In genomic region chr12:131362290-131363211, GRCh38 we compare ENCODE assay signal across 1 cellular context.
A peak's percentile ranks its signal among the peaks of the same experiment; 100 is the strongest.
TF ChIP-seq lines count a peak whose summit lies in the region.

No MANE protein-coding gene starts in this region.

TF ChIP-seq in K562, 482 proteins besides CTCF, POLR2A, EP300 and RAD21 (continued from another document and continues in another):
- TF ChIP-seq, protein P1, sequence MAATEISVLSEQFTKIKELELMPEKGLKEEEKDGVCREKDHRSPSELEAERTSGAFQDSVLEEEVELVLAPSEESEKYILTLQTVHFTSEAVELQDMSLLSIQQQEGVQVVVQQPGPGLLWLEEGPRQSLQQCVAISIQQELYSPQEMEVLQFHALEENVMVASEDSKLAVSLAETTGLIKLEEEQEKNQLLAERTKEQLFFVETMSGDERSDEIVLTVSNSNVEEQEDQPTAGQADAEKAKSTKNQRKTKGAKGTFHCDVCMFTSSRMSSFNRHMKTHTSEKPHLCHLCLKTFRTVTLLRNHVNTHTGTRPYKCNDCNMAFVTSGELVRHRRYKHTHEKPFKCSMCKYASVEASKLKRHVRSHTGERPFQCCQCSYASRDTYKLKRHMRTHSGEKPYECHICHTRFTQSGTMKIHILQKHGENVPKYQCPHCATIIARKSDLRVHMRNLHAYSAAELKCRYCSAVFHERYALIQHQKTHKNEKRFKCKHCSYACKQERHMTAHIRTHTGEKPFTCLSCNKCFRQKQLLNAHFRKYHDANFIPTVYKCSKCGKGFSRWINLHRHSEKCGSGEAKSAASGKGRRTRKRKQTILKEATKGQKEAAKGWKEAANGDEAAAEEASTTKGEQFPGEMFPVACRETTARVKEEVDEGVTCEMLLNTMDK (IDR thresholded peaks at IDR 0.05; ENCODE audit: borderline replicate concordance, insufficient read depth, low read depth, low read length, poor library complexity, severe bottlenecking): no peak
- TF ChIP-seq, protein P2, sequence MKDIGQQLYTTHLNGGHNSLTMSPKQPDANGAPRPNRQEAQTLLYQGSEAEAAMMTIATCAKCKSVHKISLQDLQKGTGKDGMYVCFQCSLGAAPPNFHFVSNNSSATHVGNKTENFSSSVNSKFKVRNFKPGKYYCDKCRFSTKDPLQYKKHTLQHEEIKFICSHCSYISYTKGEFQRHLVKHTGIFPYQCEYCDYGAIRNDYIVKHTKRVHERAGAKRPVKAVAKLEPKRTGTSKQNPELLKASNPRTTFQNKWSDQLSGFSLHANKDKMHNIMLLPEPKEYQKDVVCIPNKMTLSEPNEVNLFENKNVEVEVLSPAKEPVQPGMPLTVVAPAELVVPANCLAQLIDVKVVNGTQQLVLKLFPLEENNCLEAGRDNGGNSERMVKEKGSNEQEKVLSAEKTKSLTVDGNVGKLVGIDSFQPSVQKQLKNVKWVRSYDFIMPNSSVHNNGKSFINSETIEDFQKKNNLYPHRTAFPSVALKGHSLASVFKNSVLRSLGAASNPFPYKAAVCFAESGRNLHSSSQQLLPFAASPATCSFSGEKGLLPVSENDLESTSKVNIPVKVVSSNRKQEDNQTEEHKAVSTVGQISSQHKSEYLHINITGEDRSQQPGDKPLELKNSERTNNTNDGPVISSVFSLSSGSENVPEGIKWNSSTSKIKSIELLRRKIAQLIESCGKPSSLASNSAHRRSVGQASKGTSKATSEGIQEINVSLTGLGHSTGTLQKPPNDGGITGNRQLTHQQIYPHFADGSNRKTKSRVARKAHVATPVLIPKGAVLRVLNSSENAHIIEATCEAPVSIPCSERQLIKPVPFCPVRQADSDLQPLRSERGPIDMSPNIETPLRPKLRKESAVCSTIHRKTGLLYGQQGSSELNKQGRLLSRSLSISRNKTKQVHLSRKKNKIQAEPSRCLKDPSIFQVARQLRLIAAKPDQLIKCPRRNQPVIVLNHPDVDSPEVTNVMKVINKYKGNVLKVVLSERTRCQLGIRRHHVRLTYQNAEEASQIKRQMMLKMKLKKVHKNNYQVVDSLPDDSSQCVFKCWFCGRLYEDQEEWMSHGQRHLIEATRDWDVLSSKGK (CRISPR knock-in tag; IDR thresholded peaks at IDR 0.05): peak; percentile 91; the same call in 1 of the 2 replicates
- TF ChIP-seq CAMTA2 (CRISPR knock-in tag; conservative IDR thresholded peaks at IDR 0.05) (peak; percentile 72; the same call in 1 of the 2 replicates), CREB3 (tag; conservative IDR thresholded peaks at IDR 0.05; ENCODE audit: low read depth) (peak; percentile 99), KLF1 (tag; IDR thresholded peaks at IDR 0.05) (peak; percentile 70), ZNF395 (CRISPR knock-in tag; IDR thresholded peaks at IDR 0.05) (peak; percentile 100), MAFK (IDR thresholded peaks at IDR 0.05; ENCODE audit: low read length) (no peak), ZNF592 (IDR thresholded peaks at IDR 0.05) (peak; percentile 100), EHMT2 (IDR thresholded peaks at IDR 0.05) (no peak), JUN (IDR thresholded peaks at IDR 0.05; ENCODE audit: borderline replicate concordance, low read depth, low read length) (no peak), JUN (CRISPR knock-in tag; IDR thresholded peaks at IDR 0.05; ENCODE audit: borderline replicate concordance) (no peak), ZNF561 (CRISPR knock-in tag; conservative IDR thresholded peaks at IDR 0.05) (peak; percentile 98), SNIP1 (IDR thresholded peaks at IDR 0.05; ENCODE audit: low read depth) (no peak), RBBP5 (IDR thresholded peaks at IDR 0.05; ENCODE audit: borderline replicate concordance, insufficient read depth, low read length, poor library complexity, severe bottlenecking) (no peak), ARNT (IDR thresholded peaks at IDR 0.05) (no peak)
- TF ChIP-seq, protein P3, sequence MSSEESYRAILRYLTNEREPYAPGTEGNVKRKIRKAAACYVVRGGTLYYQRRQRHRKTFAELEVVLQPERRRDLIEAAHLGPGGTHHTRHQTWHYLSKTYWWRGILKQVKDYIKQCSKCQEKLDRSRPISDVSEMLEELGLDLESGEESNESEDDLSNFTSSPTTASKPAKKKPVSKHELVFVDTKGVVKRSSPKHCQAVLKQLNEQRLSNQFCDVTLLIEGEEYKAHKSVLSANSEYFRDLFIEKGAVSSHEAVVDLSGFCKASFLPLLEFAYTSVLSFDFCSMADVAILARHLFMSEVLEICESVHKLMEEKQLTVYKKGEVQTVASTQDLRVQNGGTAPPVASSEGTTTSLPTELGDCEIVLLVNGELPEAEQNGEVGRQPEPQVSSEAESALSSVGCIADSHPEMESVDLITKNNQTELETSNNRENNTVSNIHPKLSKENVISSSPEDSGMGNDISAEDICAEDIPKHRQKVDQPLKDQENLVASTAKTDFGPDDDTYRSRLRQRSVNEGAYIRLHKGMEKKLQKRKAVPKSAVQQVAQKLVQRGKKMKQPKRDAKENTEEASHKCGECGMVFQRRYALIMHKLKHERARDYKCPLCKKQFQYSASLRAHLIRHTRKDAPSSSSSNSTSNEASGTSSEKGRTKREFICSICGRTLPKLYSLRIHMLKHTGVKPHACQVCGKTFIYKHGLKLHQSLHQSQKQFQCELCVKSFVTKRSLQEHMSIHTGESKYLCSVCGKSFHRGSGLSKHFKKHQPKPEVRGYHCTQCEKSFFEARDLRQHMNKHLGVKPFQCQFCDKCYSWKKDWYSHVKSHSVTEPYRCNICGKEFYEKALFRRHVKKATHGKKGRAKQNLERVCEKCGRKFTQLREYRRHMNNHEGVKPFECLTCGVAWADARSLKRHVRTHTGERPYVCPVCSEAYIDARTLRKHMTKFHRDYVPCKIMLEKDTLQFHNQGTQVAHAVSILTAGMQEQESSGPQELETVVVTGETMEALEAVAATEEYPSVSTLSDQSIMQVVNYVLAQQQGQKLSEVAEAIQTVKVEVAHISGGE (CRISPR knock-in tag; IDR thresholded peaks at IDR 0.05): peak in 1 of 3 experiments; percentile 91; a peak in 2 of 6 replicates
- TF ChIP-seq, protein P4, sequence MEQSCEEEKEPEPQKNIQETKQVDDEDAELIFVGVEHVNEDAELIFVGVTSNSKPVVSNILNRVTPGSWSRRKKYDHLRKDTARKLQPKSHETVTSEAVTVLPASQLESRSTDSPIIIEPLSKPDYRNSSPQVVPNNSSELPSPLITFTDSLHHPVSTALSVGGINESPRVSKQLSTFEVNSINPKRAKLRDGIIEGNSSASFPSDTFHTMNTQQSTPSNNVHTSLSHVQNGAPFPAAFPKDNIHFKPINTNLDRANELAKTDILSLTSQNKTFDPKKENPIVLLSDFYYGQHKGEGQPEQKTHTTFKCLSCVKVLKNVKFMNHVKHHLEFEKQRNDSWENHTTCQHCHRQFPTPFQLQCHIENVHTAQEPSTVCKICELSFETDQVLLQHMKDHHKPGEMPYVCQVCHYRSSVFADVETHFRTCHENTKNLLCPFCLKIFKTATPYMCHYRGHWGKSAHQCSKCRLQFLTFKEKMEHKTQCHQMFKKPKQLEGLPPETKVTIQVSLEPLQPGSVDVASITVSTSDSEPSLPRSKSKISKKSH (CRISPR knock-in tag; IDR thresholded peaks at IDR 0.05): peak; percentile 93; the same call in 1 of the 2 replicates
- TF ChIP-seq, protein P5, sequence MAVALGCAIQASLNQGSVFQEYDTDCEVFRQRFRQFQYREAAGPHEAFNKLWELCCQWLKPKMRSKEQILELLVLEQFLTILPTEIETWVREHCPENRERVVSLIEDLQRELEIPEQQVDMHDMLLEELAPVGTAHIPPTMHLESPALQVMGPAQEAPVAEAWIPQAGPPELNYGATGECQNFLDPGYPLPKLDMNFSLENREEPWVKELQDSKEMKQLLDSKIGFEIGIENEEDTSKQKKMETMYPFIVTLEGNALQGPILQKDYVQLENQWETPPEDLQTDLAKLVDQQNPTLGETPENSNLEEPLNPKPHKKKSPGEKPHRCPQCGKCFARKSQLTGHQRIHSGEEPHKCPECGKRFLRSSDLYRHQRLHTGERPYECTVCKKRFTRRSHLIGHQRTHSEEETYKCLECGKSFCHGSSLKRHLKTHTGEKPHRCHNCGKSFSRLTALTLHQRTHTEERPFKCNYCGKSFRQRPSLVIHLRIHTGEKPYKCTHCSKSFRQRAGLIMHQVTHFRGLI (CRISPR knock-in tag; IDR thresholded peaks at IDR 0.05): peak; percentile 99
